In the genomic region with DNA sequence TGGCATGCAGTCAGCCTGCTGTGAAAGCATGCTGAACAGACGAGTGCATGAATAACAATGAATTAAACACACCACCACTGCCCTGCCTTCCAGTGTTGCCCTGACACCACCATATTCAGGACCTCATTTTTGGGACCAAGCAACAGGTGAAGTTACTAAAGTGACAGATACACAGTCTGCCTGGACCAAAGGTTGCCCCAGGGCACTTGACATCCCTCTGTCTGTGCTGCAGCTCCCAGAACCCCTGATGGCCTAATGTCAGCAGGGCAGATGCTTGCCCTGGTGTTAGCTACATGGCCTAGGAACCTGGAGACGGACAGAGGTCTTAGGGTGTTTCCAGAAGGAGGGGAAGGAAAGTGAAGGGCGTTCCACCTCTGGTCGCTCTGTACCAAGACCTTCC, we compare ENCODE assay signal across 21 cellular contexts.
"Had no signal": no experiment of that assay in that cellular context is flagged by ENCODE, and none has a peak within 500 bp of the region (broad histone marks: within the 10 kb centered on the region; RNA-seq: fewer than 3 reads in every experiment).

No MANE protein-coding gene starts in this region.

- H3K27me3 Mint-ChIP-seq: effector memory CD8-positive, alpha-beta T cell; memory B cell; natural killer cell treated with Interleukin-12 subunit alpha and Interleukin-12 subunit beta and Interleukin-15 and Interleukin-18, amount 100 ng/mL, for 72 hours had no signal

- H3K4me2 ChIP-seq: neural progenitor cell had no signal

- H3K9me3 Mint-ChIP-seq: effector memory CD8-positive, alpha-beta T cell; immature natural killer cell; memory B cell; natural killer cell treated with Interleukin-12 subunit alpha and Interleukin-12 subunit beta and Interleukin-15 and Interleukin-18, amount 100 ng/mL, for 72 hours; neural progenitor cell; type B pancreatic cell had no signal

- H3K4me3 Mint-ChIP-seq: effector memory CD8-positive, alpha-beta T cell; immature natural killer cell; memory B cell; natural killer cell treated with Interleukin-12 subunit alpha and Interleukin-12 subunit beta and Interleukin-15 and Interleukin-18, amount 100 ng/mL, for 72 hours; neural progenitor cell; type B pancreatic cell had no signal

- ATAC-seq: effector memory CD8-positive, alpha-beta T cell; lower lobe of right lung; natural killer cell treated with Interleukin-12 subunit alpha and Interleukin-12 subunit beta and Interleukin-15 and Interleukin-18, amount 100 ng/mL, for 72 hours had no signal

- DNase-seq: effector memory CD8-positive, alpha-beta T cell; esophagus squamous epithelium; foreskin fibroblast; immature natural killer cell; left ventricle myocardium inferior; lower lobe of right lung; midbrain; nucleus accumbens; sigmoid colon; stimulated activated naive CD4-positive, alpha-beta T cell; stomach; substantia nigra had no signal

- H3K9ac ChIP-seq: neural progenitor cell had no signal

- H3K27ac ChIP-seq: esophagus squamous epithelium, left ventricle myocardium inferior, lower lobe of right lung, neural progenitor cell, ovary, right atrium auricular region, sigmoid colon, skin epidermis, stomach, thoracic aorta, vagina had no signal

- H3K4me1 ChIP-seq: esophagus squamous epithelium, lower lobe of right lung, right atrium auricular region, sigmoid colon, stomach, vagina had no signal

- H3K4me3 ChIP-seq: esophagus squamous epithelium, left ventricle myocardium inferior, lower lobe of right lung, neural progenitor cell, ovary, right atrium auricular region, sigmoid colon, skin epidermis, stomach, thoracic aorta, vagina had no signal

- H2AFZ ChIP-seq: neural progenitor cell had no signal

- H3K27me3 ChIP-seq: esophagus squamous epithelium, neural progenitor cell, ovary, right atrium auricular region, sigmoid colon, stomach, vagina had no signal

- H3K9me3 ChIP-seq: esophagus squamous epithelium, left ventricle myocardium inferior, lower lobe of right lung, ovary, right atrium auricular region, sigmoid colon, stomach, thoracic aorta, vagina had no signal

- H3K36me3 ChIP-seq: esophagus squamous epithelium, left ventricle myocardium inferior, lower lobe of right lung, neural progenitor cell, ovary, right atrium auricular region, sigmoid colon, stomach, thoracic aorta, vagina had no signal

- H3K27ac Mint-ChIP-seq: effector memory CD8-positive, alpha-beta T cell; immature natural killer cell; memory B cell; natural killer cell treated with Interleukin-12 subunit alpha and Interleukin-12 subunit beta and Interleukin-15 and Interleukin-18, amount 100 ng/mL, for 72 hours; neural progenitor cell; type B pancreatic cell had no signal
